In genomic region chr7:1537631-1538412, GRCh38 we compare ENCODE assay signal across 8 cellular contexts. TPM values are rescaled to one million over a fixed set of nuclear protein-coding genes. Genes with fewer than 3 reads are reported as not detected.
DNase-seq lines count a peak whose midpoint lies in the region; ATAC-seq, FAIRE-seq and TF ChIP-seq lines count a peak whose summit lies in the region.

No MANE protein-coding gene starts in this region.

- TF ChIP-seq CTCF in esophagus squamous epithelium (IDR thresholded peaks at IDR 0.05) (no peak), D721Med (IDR thresholded peaks at IDR 0.05; ENCODE audit: insufficient read depth, missing control alignments) (no peak)

- intact Hi-C loops in esophagus squamous epithelium (cut with DNase I), result no loop called here

- H3K4me1 ChIP-seq in SJSA1 (replicated peaks) (peaks cover 59% of the 10 kb centered on the region), esophagus squamous epithelium (peaks cover 44 to 63% (median 47%) of the 10 kb centered on the region in 3 donors)

- WGBS in esophagus squamous epithelium, 2 donors, result 37 to 41% methylated on average over 12 to 13 of the region's 50 CpGs

- peak in 1 of 4 donors; percentile 17 for TF ChIP-seq POLR2A in esophagus squamous epithelium (IDR thresholded peaks at IDR 0.05)

- peak overlapping the region; percentile 100 for H3K27ac ChIP-seq in SJSA1
- H3K27ac ChIP-seq in esophagus squamous epithelium, result peak overlapping the region; percentile 86 to 99 (median 96)

- peaks cover 71% of the 10 kb centered on the region for H3K36me3 ChIP-seq in SJSA1
- H3K36me3 ChIP-seq in esophagus squamous epithelium, result peaks cover 27 to 60% (median 28%) of the 10 kb centered on the region in 3 donors

- no peaks in the 10 kb centered on the region for H3K27me3 ChIP-seq in SJSA1 (replicated peaks)
- no peaks in the 10 kb centered on the region for H3K27me3 ChIP-seq in esophagus squamous epithelium

- ATAC-seq in GM19395 (IDR thresholded peaks at IDR 0.05; ENCODE audit: unreplicated experiment), result no peak
- no peak for ATAC-seq in HG03097 (IDR thresholded peaks at IDR 0.05; ENCODE audit: low FRiP score, unreplicated experiment)
- ATAC-seq in HG03571 (IDR thresholded peaks at IDR 0.05; ENCODE audit: unreplicated experiment), result no peak

- FAIRE-seq in D721Med (lab: Jason Lieb, UNC), result no peak

- H3K4me3 ChIP-seq in SJSA1, result peak overlapping the region; percentile 39
- peak overlapping the region; percentile 25 to 77 (median 53) for H3K4me3 ChIP-seq in esophagus squamous epithelium

- H3K9me3 ChIP-seq in SJSA1 (replicated peaks) (no peaks in the 10 kb centered on the region), esophagus squamous epithelium (no peaks in the 10 kb centered on the region)

- DNase-seq in GOT3 (lab: John Stamatoyannopoulos, UW) (peak; percentile 53), SJSA1 (ENCODE audit: low read depth in 1 of 2, low spot score in 2 of 2) (peak; percentile 98 to 99), esophagus squamous epithelium (lab: John Stamatoyannopoulos, UW) (no peak), myocyte (ENCODE audit: low read depth) (peak; percentile 86), D721Med (ENCODE audit: insufficient read length, low spot score) (no peak)

RNA-seq across cellular contexts. Expression of gene MAFK, which starts 7.3 kb away (rescaled TPM):
- total RNA-seq in SJSA1 (2014; rRNA removed; shearing (Covaris generic)), result 47.2 and 51.7 TPM in 2 replicates
- total RNA-seq in esophagus squamous epithelium (10 to 100 TPM; 11.3 to 26.9 (median 18.9) TPM), myocyte (28.4 and 40.6 TPM in 2 replicates)
- 30.1 TPM for polyA plus RNA-seq in myocyte (2012)

RNA-seq across cellular contexts. Expression of gene TMEM184A, which starts 18.2 kb away (rescaled TPM):
- total RNA-seq in SJSA1 (2014; rRNA removed; shearing (Covaris generic)), result 1.8 and 3.2 TPM in 2 replicates
- total RNA-seq in esophagus squamous epithelium, result 100 to 1,000 TPM in 2 of 4 donors, 10 to 100 TPM in 2; 56.7 to 204 (median 98.9) TPM
- total RNA-seq in myocyte, result 0.32 and 2.8 TPM in 2 replicates
- 0.33 TPM for polyA plus RNA-seq in myocyte (2012)

RNA-seq across cellular contexts. Expression of gene PSMG3, which starts 32.0 kb away (rescaled TPM):
- 63.9 and 84.7 TPM in 2 replicates for total RNA-seq in SJSA1 (2014; rRNA removed; shearing (Covaris generic))
- total RNA-seq in esophagus squamous epithelium (10 to 100 TPM; 44.5 to 63.6 (median 47.4) TPM), myocyte (47.1 and 54.1 TPM in 2 replicates)
- polyA plus RNA-seq in myocyte (2012), result 50.1 TPM

RNA-seq across cellular contexts. Expression of gene INTS1, which starts 33.6 kb away (rescaled TPM):
- total RNA-seq in SJSA1 (2014; rRNA removed; shearing (Covaris generic)), result 34.9 and 36.8 TPM in 2 replicates
- total RNA-seq in esophagus squamous epithelium (10 to 100 TPM; 27.8 to 45.3 (median 36.6) TPM), myocyte (52.7 and 58.5 TPM in 2 replicates)
- 69.5 TPM for polyA plus RNA-seq in myocyte (2012)

Comparison
In these comparisons a context has a peak if more than half of its experiments do, and no peak if none do; other contexts are left out.
1. DNase-seq: peak in GOT3 (single experiment), SJSA1 (2 of 2) and myocyte (single experiment); none in esophagus squamous epithelium (single experiment) and D721Med (single experiment).
2. RNA of gene TMEM184A, which starts 18.2 kb away (total RNA-seq): 56.7 to 204 TPM in esophagus squamous epithelium; 1.8 to 3.2 TPM in SJSA1 and 0.32 to 2.8 TPM in myocyte; every median in the first group is over 10 times any median in the second.